ENCODE assay signal across 2 cellular contexts in the genomic region with DNA sequence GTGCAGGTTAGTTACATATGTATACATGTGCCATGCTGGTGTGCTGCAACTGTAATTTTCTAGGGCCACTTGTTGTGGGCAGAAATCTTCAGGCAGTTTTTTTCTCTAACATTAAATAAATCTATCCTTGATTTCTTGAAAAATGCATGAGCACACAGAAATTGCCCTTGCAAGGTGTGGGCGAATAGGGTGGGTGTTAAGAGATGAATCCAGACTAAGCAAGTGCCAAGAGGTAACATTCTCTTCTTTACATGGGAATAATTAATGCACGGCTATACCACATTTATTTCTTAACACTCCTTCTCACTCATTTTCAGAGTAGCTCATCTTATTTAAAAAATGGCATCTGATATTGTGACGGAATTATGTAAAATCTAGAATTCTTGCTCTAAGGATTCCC.
"Had no signal": no experiment of that assay in that cellular context is flagged by ENCODE, and none has a peak within 500 bp of the region (broad histone marks: within the 10 kb centered on the region; RNA-seq: fewer than 3 reads in every experiment).

No MANE protein-coding gene starts in this region.

- DNase-seq: IMR-90, KBM-7 had no signal
